In genomic region chr14:38210168-38210567, GRCh38 we compare ENCODE assay signal across 10 cellular contexts. TPM values are rescaled to one million over a fixed set of nuclear protein-coding genes. Genes with fewer than 3 reads are reported as not detected.
DNase-seq lines count a peak whose midpoint lies in the region; ATAC-seq, FAIRE-seq and TF ChIP-seq lines count a peak whose summit lies in the region.
"Had no signal": no experiment of that assay in that cellular context is flagged by ENCODE, and none has a peak within 500 bp of the region (broad histone marks: within the 10 kb centered on the region; RNA-seq: fewer than 3 reads in every experiment).

No MANE protein-coding gene starts in this region.

- peaks cover 18% of the 10 kb centered on the region for H3K9me3 Mint-ChIP-seq in nephron
- peaks cover 0 to 11% (median 0%) of the 10 kb centered on the region in 6 donors for H3K9me3 Mint-ChIP-seq in immature natural killer cell

- H3K27ac Mint-ChIP-seq in nephron (no peak overlapping the region), immature natural killer cell (no peak overlapping the region)

- H3K9me3 ChIP-seq in IMR-90 (ENCODE audit: control insufficient read depth, insufficient read depth, low read length) (peaks cover 2% of the 10 kb centered on the region; the same call in 1 of the 2 replicates), thyroid gland (no peaks in the 10 kb centered on the region)

- peak overlapping the region; percentile 70; the same call in 1 of the 2 replicates for H3K23ac ChIP-seq in IMR-90 (ENCODE audit: low read depth, low read length)

- dilution Hi-C loops in IMR-90 (cut with HindIII; ENCODE audit: low sequenced_read_pairs, unreplicated experiment): no loop called here

- TF ChIP-seq CTCF in IMR-90 (conservative IDR thresholded peaks at IDR 0.05; ENCODE audit: low read depth, low read length): no peak
- no peak for TF ChIP-seq CTCF in epithelial cell of esophagus (IDR thresholded peaks at IDR 0.05; ENCODE audit: insufficient read depth, low read depth, low read length, missing control alignments)
- no peak for TF ChIP-seq CTCF in nephron (IDR thresholded peaks at IDR 0.05; ENCODE audit: unreplicated experiment in 3 of 3)
- no peak for TF ChIP-seq CTCF in thyroid gland (IDR thresholded peaks at IDR 0.05)

- no peak overlapping the region; the same call in 1 of the 2 replicates for H4K5ac ChIP-seq in IMR-90 (ENCODE audit: low read depth, low read length)

- H2BK15ac ChIP-seq in IMR-90 (ENCODE audit: low read depth, low read length): no peak overlapping the region; the same call in 2 of the 3 replicates

- peaks cover 3% of the 10 kb centered on the region for H3K36me3 Mint-ChIP-seq in nephron (ENCODE audit: low read depth)
- peaks cover 0 to 4% (median 4%) of the 10 kb centered on the region in 3 donors for H3K36me3 Mint-ChIP-seq in immature natural killer cell

- peak overlapping the region; percentile 85; the same call in 1 of the 2 replicates for H2BK20ac ChIP-seq in IMR-90 (ENCODE audit: low read depth, low read length)

- peak overlapping the region in 1 of 2 experiments; percentile 56; a peak in 2 of 4 replicates for H4K8ac ChIP-seq in IMR-90 (ENCODE audit: low read depth in 2 of 2, low read length in 2 of 2)

- H3K4me3 ChIP-seq in IMR-90 (ENCODE audit: insufficient read depth, low read depth, low read length): peak overlapping the region; percentile 61
- H3K4me3 ChIP-seq in epithelial cell of esophagus (ENCODE audit: low read length): no peak overlapping the region
- H3K4me3 ChIP-seq in thyroid gland (replicated peaks in 1 of 3): no peak overlapping the region

- peak overlapping the region; percentile 74 for H3K4ac ChIP-seq in IMR-90 (ENCODE audit: low read depth, low read length)

- no peak for FAIRE-seq in GM12892 (lab: Jason Lieb, UNC)

- intact Hi-C loops in IMR-90 (cut with micrococcal nuclease) (loop anchor here (2.0 to 5.0 kb wide), 3 partner anchors 81 to 657 kb away; no protein-coding TSS in a partner anchor), thyroid gland (cut with DNase I) (no loop called here)

- TF ChIP-seq POLR2A in IMR-90 (IDR thresholded peaks at IDR 0.05; ENCODE audit: low read depth, low read length): 0 out of 2 replicates have a peak, but pooled peaks have one; percentile 46
- no peak for TF ChIP-seq POLR2A in GM12892 (IDR thresholded peaks at IDR 0.05; ENCODE audit: low read depth, low read length)
- TF ChIP-seq POLR2A in thyroid gland (IDR thresholded peaks at IDR 0.05): no peak

- H3K4me3 Mint-ChIP-seq in nephron (peak overlapping the region; percentile 78 to 81 (median 79)), immature natural killer cell (no peak overlapping the region)

- H3K4me1 ChIP-seq in IMR-90 (ENCODE audit: control insufficient read depth, insufficient read depth, low read length): peaks cover 11% of the 10 kb centered on the region; the same call in 1 of the 2 replicates
- peaks cover 12 to 18% of the 10 kb centered on the region in 2 donors for H3K4me1 ChIP-seq in thyroid gland

- peaks cover 32% of the 10 kb centered on the region for H3K4me1 Mint-ChIP-seq in nephron
- peaks cover 0 to 5% of the 10 kb centered on the region in 2 donors for H3K4me1 Mint-ChIP-seq in immature natural killer cell

- H4K20me1 ChIP-seq in IMR-90 (ENCODE audit: insufficient read depth, low read length): no peaks in the 10 kb centered on the region

- in situ Hi-C loops in IMR-90 (cut with MboI; ENCODE audit: low sequenced_read_pairs): no loop called here

- no peaks in the 10 kb centered on the region for H3K27me3 ChIP-seq in IMR-90 (ENCODE audit: control insufficient read depth, insufficient read depth, low read length)
- no peaks in the 10 kb centered on the region for H3K27me3 ChIP-seq in thyroid gland

- H3K4me2 ChIP-seq in IMR-90 (ENCODE audit: low read depth, low read length): peak overlapping the region; percentile 85

- no peak overlapping the region for H3K56ac ChIP-seq in IMR-90 (ENCODE audit: extremely low read depth, insufficient read depth, low read length)

- H3K18ac ChIP-seq in IMR-90 (ENCODE audit: low read depth, low read length): no peak overlapping the region

- peak overlapping the region; percentile 88 for H2AK5ac ChIP-seq in IMR-90 (ENCODE audit: low read depth, low read length)

- H2BK5ac ChIP-seq in IMR-90 (ENCODE audit: low read depth, low read length, poor library complexity, severe bottlenecking): peak overlapping the region; percentile 68

- H3K79me1 ChIP-seq in IMR-90 (ENCODE audit: low read depth in 1 of 2, low read length in 2 of 2): peaks cover 0 to 20% of the 10 kb centered on the region in 2 experiments; a peak in 2 of 4 replicates

- H3K27me3 Mint-ChIP-seq in nephron (ENCODE audit: low read depth) (peaks cover 92% of the 10 kb centered on the region), immature natural killer cell (ENCODE audit: low read depth in 3 of 3) (peaks cover 21 to 38% (median 29%) of the 10 kb centered on the region in 3 donors)

- peak; percentile 4; the same call in 1 of the 2 replicates for ATAC-seq in IMR-90 (ENCODE audit: low read depth)

- 10% methylated on average over 11 of the region's 30 CpGs; no CpG with 5 or more reads in 1 of the 2 experiments for whole genome bisulfite sequencing in IMR-90 (ENCODE audit: extremely low coverage in 2 of 2, insufficient read length in 1 of 2), 2 experiments
- WGBS in thyroid gland, 2 donors: 8 to 10% methylated on average over 20 to 26 of the region's 30 CpGs

- H3K36me3 ChIP-seq in IMR-90 (ENCODE audit: control insufficient read depth, insufficient read depth, low read length) (no peaks in the 10 kb centered on the region), thyroid gland (no peaks in the 10 kb centered on the region)

- no peak for TF ChIP-seq RAD21 in IMR-90 (IDR thresholded peaks at IDR 0.05; ENCODE audit: low read length)

- CTCF ChIA-PET in IMR-90 (lab: Yijun Ruan, JAX): interaction anchor here (0.5 to 1.0 kb wide), 2 partner anchors 72 to 220 kb away, joined by 4 read pairs; no protein-coding TSS in a partner anchor

- H2BK120ac ChIP-seq in IMR-90 (ENCODE audit: low read depth, low read length): peak overlapping the region; percentile 74

- peak overlapping the region; percentile 92; the same call in 1 of the 2 replicates for H3K14ac ChIP-seq in IMR-90 (replicated peaks; ENCODE audit: low read depth, low read length)

- BruUV-seq in IMR-90 (replicated peaks; lab: Mats Ljungman, UMichigan): no TSS peak

- peaks cover 9% of the 10 kb centered on the region; the same call in 1 of the 2 replicates for H3K9me1 ChIP-seq in IMR-90 (ENCODE audit: insufficient read depth, low read length)

- peak overlapping the region; percentile 90 for H2AFZ ChIP-seq in IMR-90 (replicated peaks; ENCODE audit: low read length, poor library complexity)

- DNase-seq in AG08395 (ENCODE audit: low spot score) (peak; percentile 61), IMR-90 (peak; percentile 86), epithelial cell of esophagus (ENCODE audit: low read depth) (peak; percentile 35), GM12892 (ENCODE audit: insufficient read length) (no peak), thyroid gland (no peak), immature natural killer cell (no peak), occipital lobe (lab: John Stamatoyannopoulos, UW) (no peak)
- DNase-seq: stimulated activated CD4-positive, alpha-beta T cell treated with anti-CD3 and anti-CD28 coated beads, Interleukin-4, amount 100 ng/mL, for 24 hours had no signal

- POLR2A ChIA-PET in IMR-90 (lab: Charles Lee; ENCODE audit: unreplicated experiment): no interaction called here

- peak overlapping the region; percentile 81 for H2AK9ac ChIP-seq in IMR-90 (replicated peaks; ENCODE audit: low read depth, low read length, poor library complexity)

- peak overlapping the region; percentile 56; the same call in 1 of the 2 replicates for H3K9ac ChIP-seq in IMR-90 (ENCODE audit: low read depth, low read length)

- peak overlapping the region; percentile 83; the same call in 1 of the 2 replicates for H4K91ac ChIP-seq in IMR-90 (ENCODE audit: insufficient read depth, low read depth, low read length)

- H3K27ac ChIP-seq in IMR-90 (ENCODE audit: insufficient read depth, low read length): no peak overlapping the region; the same call in 1 of the 2 replicates
- H3K27ac ChIP-seq in thyroid gland: no peak overlapping the region

TF ChIP-seq in IMR-90, 13 proteins besides CTCF, POLR2A, EP300 and RAD21:
- TF ChIP-seq MAFK (IDR thresholded peaks at IDR 0.05; ENCODE audit: low read depth, low read length) (0 out of 2 replicates have a peak, but pooled peaks have one; percentile 2), CEBPB (IDR thresholded peaks at IDR 0.05; ENCODE audit: low read depth, low read length) (peak; percentile 52), FOS (IDR thresholded peaks at IDR 0.05; ENCODE audit: low read depth, low read length) (peak; percentile 37; the same call in 1 of the 2 replicates), NFE2L2 (IDR thresholded peaks at IDR 0.05; ENCODE audit: low read depth, low read length) (no peak), BHLHE40 (IDR thresholded peaks at IDR 0.05; ENCODE audit: low read depth, low read length) (no peak)

RNA-seq across cellular contexts. Expression of gene SSTR1, which starts 2.5 kb away (rescaled TPM):
- total RNA-seq in IMR-90 (2012; rRNA removed) (1.1 and 1.4 TPM in 2 replicates), thyroid gland (under 1 TPM in 3 of 4 donors, not detected in 1; 0.11 to 0.39 (median 0.13) TPM), occipital lobe (14.8 TPM)
- polyA plus RNA-seq in IMR-90 (2012; rRNA removed) (5.5 and 5.6 TPM in 2 replicates), immature natural killer cell (not detected)
- polyA plus RNA-seq in IMR-90 (2012; cell fraction: cytosol; rRNA removed): 3.2 and 4.9 TPM in 2 replicates
- polyA plus RNA-seq in IMR-90 (2012; cell fraction: nucleus; rRNA removed; ENCODE audit: low replicate concordance): 4.7 and 4.8 TPM in 2 replicates
- not detected for polyA plus RNA-seq in GM12892 (2012; ENCODE audit: missing spikeins)
- total RNA-seq: G401 had no signal

RNA-seq across cellular contexts. Expression of gene CLEC14A, which starts 45.7 kb away (rescaled TPM):
- total RNA-seq in IMR-90 (2012; rRNA removed) (2.8 and 3.0 TPM in 2 replicates), thyroid gland (10 to 100 TPM; 15.5 to 44.5 (median 23.4) TPM), occipital lobe (4.5 TPM)
- polyA plus RNA-seq in IMR-90 (2012; rRNA removed) (5.7 and 6.2 TPM in 2 replicates), immature natural killer cell (not detected)
- 4.6 and 5.4 TPM in 2 replicates for polyA plus RNA-seq in IMR-90 (2012; cell fraction: cytosol; rRNA removed)
- 1.4 and 2.9 TPM in 2 replicates for polyA plus RNA-seq in IMR-90 (2012; cell fraction: nucleus; rRNA removed; ENCODE audit: low replicate concordance)
- not detected for polyA plus RNA-seq in GM12892 (2012; ENCODE audit: missing spikeins)
- total RNA-seq: G401 had no signal

Comparison
In these comparisons a context has a peak if more than half of its experiments do, and no peak if none do; other contexts are left out.
1. DNase-seq: peak in AG08395 (single experiment), IMR-90 (single experiment) and epithelial cell of esophagus (single experiment); none in GM12892 (single experiment), thyroid gland (0 of 2), immature natural killer cell (0 of 3) and occipital lobe (single experiment).
2. H3K4me3 Mint-ChIP-seq: peak in nephron (3 of 3); none in immature natural killer cell (0 of 5).